22 cellular contexts compared by ENCODE assay signal in genomic region chr10:42971251-42971599, GRCh38.
"Had no signal": no experiment of that assay in that cellular context is flagged by ENCODE, and none has a peak within 500 bp of the region (broad histone marks: within the 10 kb centered on the region; RNA-seq: fewer than 3 reads in every experiment).

No MANE protein-coding gene starts in this region.

- H3K4me3 ChIP-seq: colonic mucosa, dorsolateral prefrontal cortex, esophagus squamous epithelium, gastrocnemius medialis, mucosa of descending colon, sigmoid colon, SK-N-MC, thyroid gland, upper lobe of right lung had no signal

- H3K9me3 ChIP-seq: colonic mucosa, esophagus squamous epithelium, gastrocnemius medialis, mucosa of descending colon, sigmoid colon, thyroid gland, upper lobe of right lung had no signal

- H3K4me1 Mint-ChIP-seq: activated naive CD8-positive, alpha-beta T cell treated with anti-CD3 and anti-CD28 coated beads, Interleukin-2, amount 10 ng/mL, durations not matched to agents 7 days and 5 days; neural crest cell; T-cell had no signal

- H3K9me3 Mint-ChIP-seq: activated naive CD4-positive, alpha-beta T cell treated with anti-CD3 and anti-CD28 coated beads for 36 hours; activated naive CD8-positive, alpha-beta T cell treated with anti-CD3 and anti-CD28 coated beads, Interleukin-2, amount 10 ng/mL, durations not matched to agents 7 days and 5 days; neural crest cell; T-cell; T-helper 2 cell treated with Interferon-gamma antibody and Interleukin-4, amounts not matched to agents 5 μg/mL and 100 μg/mL, for 36 hours had no signal

- H3K27ac ChIP-seq: colonic mucosa, dorsolateral prefrontal cortex, esophagus squamous epithelium, gastrocnemius medialis, sigmoid colon, SK-N-MC, thyroid gland, upper lobe of right lung, WERI-Rb-1 had no signal

- H3K4me1 ChIP-seq: colonic mucosa, esophagus squamous epithelium, gastrocnemius medialis, sigmoid colon, thyroid gland, upper lobe of right lung had no signal

- H3K36me3 Mint-ChIP-seq: activated naive CD8-positive, alpha-beta T cell treated with anti-CD3 and anti-CD28 coated beads, Interleukin-2, amount 10 ng/mL, durations not matched to agents 7 days and 5 days; T-cell had no signal

- H3K36me3 ChIP-seq: colonic mucosa, esophagus squamous epithelium, gastrocnemius medialis, sigmoid colon, thyroid gland, upper lobe of right lung, WERI-Rb-1 had no signal

- H3K27ac Mint-ChIP-seq: activated naive CD4-positive, alpha-beta T cell treated with anti-CD3 and anti-CD28 coated beads for 36 hours; activated naive CD8-positive, alpha-beta T cell treated with anti-CD3 and anti-CD28 coated beads, Interleukin-2, amount 10 ng/mL, durations not matched to agents 7 days and 5 days; T-cell; T-helper 2 cell treated with Interferon-gamma antibody and Interleukin-4, amounts not matched to agents 5 μg/mL and 100 μg/mL, for 36 hours had no signal

- H3K27me3 ChIP-seq: colonic mucosa, gastrocnemius medialis, thyroid gland, upper lobe of right lung had no signal

- ATAC-seq: gastrocnemius medialis, left colon, mucosa of descending colon had no signal

- DNase-seq: activated CD4-positive, alpha-beta T cell treated with anti-CD3 and anti-CD28 coated beads, Interleukin-2, amount 50 U/mL, for 1 hour; activated naive CD4-positive, alpha-beta T cell treated with anti-CD3 and anti-CD28 coated beads for 36 hours; amniotic stem cell; esophagus squamous epithelium; gastrocnemius medialis; mesenchymal stem cell; stimulated activated CD4-positive, alpha-beta T cell treated with anti-CD3 and anti-CD28 coated beads, Interleukin-2, amount 100 ng/mL, for 48 hours; stimulated activated naive CD4-positive, alpha-beta T cell treated with Interleukin-2 at 50 U/mL for 16 hours; substantia nigra; thyroid gland; upper lobe of right lung; WERI-Rb-1 had no signal

- H3K4me3 Mint-ChIP-seq: activated naive CD4-positive, alpha-beta T cell treated with anti-CD3 and anti-CD28 coated beads for 36 hours; activated naive CD8-positive, alpha-beta T cell treated with anti-CD3 and anti-CD28 coated beads, Interleukin-2, amount 10 ng/mL, durations not matched to agents 7 days and 5 days; neural crest cell; T-cell; T-helper 2 cell treated with Interferon-gamma antibody and Interleukin-4, amounts not matched to agents 5 μg/mL and 100 μg/mL, for 36 hours had no signal
